In genomic region chr10:91389636-91390512, GRCh38 we compare ENCODE assay signal across 9 cellular contexts. TPM values are rescaled to one million over a fixed set of nuclear protein-coding genes. Genes with fewer than 3 reads are reported as not detected.
DNase-seq lines count a peak whose midpoint lies in the region; ATAC-seq, FAIRE-seq and TF ChIP-seq lines count a peak whose summit lies in the region.
"Had no signal": no experiment of that assay in that cellular context is flagged by ENCODE, and none has a peak within 500 bp of the region (broad histone marks: within the 10 kb centered on the region; RNA-seq: fewer than 3 reads in every experiment).

No MANE protein-coding gene starts in this region.

- no peaks in the 10 kb centered on the region for H3K9me3 ChIP-seq in gastroesophageal sphincter
- H3K9me3 ChIP-seq in psoas muscle: no peaks in the 10 kb centered on the region

- 8 to 13% methylated on average over 8 of the region's 8 CpGs for WGBS in gastroesophageal sphincter (ENCODE audit: low coverage in 1 of 2), 2 donors
- WGBS in psoas muscle, 3 donors: 22 to 24% (median 24%) methylated on average over 8 of the region's 8 CpGs

- TF ChIP-seq CTCF in gastroesophageal sphincter (IDR thresholded peaks at IDR 0.05): peak; percentile 61 to 77 (median 68)
- TF ChIP-seq CTCF in psoas muscle (IDR thresholded peaks at IDR 0.05): peak; percentile 75

- H3K4me3 ChIP-seq in gastroesophageal sphincter (peak overlapping the region; percentile 22 to 25), psoas muscle (peak overlapping the region; percentile 50)
- H3K4me3 ChIP-seq: skin epidermis had no signal

- TF ChIP-seq EP300 in gastroesophageal sphincter (IDR thresholded peaks at IDR 0.05): no peak

- TF ChIP-seq POLR2A in GM18505 (IDR thresholded peaks at IDR 0.05; ENCODE audit: borderline replicate concordance, extremely low read depth, insufficient read depth, insufficient read length) (no peak), gastroesophageal sphincter (IDR thresholded peaks at IDR 0.05) (no peak)

- DNase-seq in Ammon's horn (ENCODE audit: low spot score): peak; percentile 77
- peak; percentile 19 for DNase-seq in NCI-H1436 treated with DMSO at 0.1 percent for 48 hours (lab: John Stamatoyannopoulos, UW)
- DNase-seq in psoas muscle: no peak
- DNase-seq in activated effector memory CD4-positive, alpha-beta T cell treated with anti-CD3 and anti-CD28 coated beads, Interleukin-2, amount 50 U/mL, for 16 hours: no peak

- ATAC-seq in GM18505 (IDR thresholded peaks at IDR 0.05; ENCODE audit: unreplicated experiment) (peak; percentile 81), HG02852 (IDR thresholded peaks at IDR 0.05; ENCODE audit: unreplicated experiment) (peak; percentile 87), gastroesophageal sphincter (peak; percentile 74), psoas muscle (peak; percentile 75 to 92 (median 82))

- intact Hi-C loops in psoas muscle (cut with DNase I): loop anchor here in 1 of 2 donors (5.0 kb wide), 1 partner anchor 93 kb away; no protein-coding TSS in a partner anchor

- H3K36me3 ChIP-seq in gastroesophageal sphincter: no peaks in the 10 kb centered on the region
- H3K36me3 ChIP-seq in psoas muscle (ENCODE audit: insufficient read depth in 1 of 2, low read depth in 1 of 2): no peaks in the 10 kb centered on the region

- peak; percentile 89 for FAIRE-seq in TTC549 (lab: Jason Lieb, UNC)

- H3K4me1 ChIP-seq in gastroesophageal sphincter (peaks cover 0 to 14% (median 6%) of the 10 kb centered on the region in 3 donors), psoas muscle (peaks cover 10% of the 10 kb centered on the region)

- H3K27me3 ChIP-seq in gastroesophageal sphincter: no peaks in the 10 kb centered on the region
- no peaks in the 10 kb centered on the region for H3K27me3 ChIP-seq in psoas muscle (ENCODE audit: insufficient read depth in 3 of 3, low read length in 2 of 3)

- peak overlapping the region; percentile 13 to 59 (median 53) for H3K27ac ChIP-seq in gastroesophageal sphincter
- no peak overlapping the region for H3K27ac ChIP-seq in psoas muscle
- H3K27ac ChIP-seq: skin epidermis had no signal

RNA-seq across cellular contexts. Expression of gene HECTD2, which starts 20.3 kb away (rescaled TPM):
- 10 to 100 TPM; 20.6 to 41.9 (median 25.8) TPM for total RNA-seq in gastroesophageal sphincter
- 10 to 100 TPM in 2 of 4 donors, 1 to 10 TPM in 2; 5.9 to 15.0 (median 10.8) TPM for total RNA-seq in psoas muscle
- polyA plus RNA-seq in psoas muscle: 1 to 10 TPM; 1.7 to 6.8 (median 2.0) TPM

Comparison
In these comparisons a context has a peak if more than half of its experiments do, and no peak if none do; other contexts are left out.
1. DNase-seq: peak in Ammon's horn (single experiment) and NCI-H1436 treated with DMSO at 0.1 percent for 48 hours (single experiment); none in psoas muscle (0 of 2) and activated effector memory CD4-positive, alpha-beta T cell treated with anti-CD3 and anti-CD28 coated beads, Interleukin-2, amount 50 U/mL, for 16 hours (single experiment).
2. Peak in every context shown above with its lines, with median percentiles within 50 percentile points of each other: ATAC-seq.